Comparison of ENCODE assay signal across 16 cellular contexts in genomic region chr9:129198737-129199435, GRCh38. TPM values are rescaled to one million over a fixed set of nuclear protein-coding genes. Genes with fewer than 3 reads are reported as not detected.
DNase-seq lines count a peak whose midpoint lies in the region; ATAC-seq, FAIRE-seq and TF ChIP-seq lines count a peak whose summit lies in the region.
"Had no signal": no experiment of that assay in that cellular context is flagged by ENCODE, and none has a peak within 500 bp of the region (broad histone marks: within the 10 kb centered on the region; RNA-seq: fewer than 3 reads in every experiment).

No MANE protein-coding gene starts in this region.

- H3K27ac ChIP-seq in endothelial cell of umbilical vein (ENCODE audit: insufficient read depth, low read depth, low read length) (no peak overlapping the region), thoracic aorta (peak overlapping the region; percentile 15 to 49)

- H3K4me3 Mint-ChIP-seq in T-cell (no peak overlapping the region), nephron (peak overlapping the region in 1 of 3 experiments; percentile 13)
- H3K4me3 Mint-ChIP-seq: activated CD4-positive, alpha-beta T cell treated with anti-CD3 and anti-CD28 coated beads, Interleukin-2, amount 10 ng/mL, durations not matched to agents 7 days and 5 days; CD8-positive, alpha-beta T cell had no signal

- CTCF ChIA-PET in T-cell (lab: Charles Lee) = no interaction called here
- CTCF ChIA-PET in endothelial cell of umbilical vein (lab: Charles Lee) = interaction anchor here (1.0 to 1.6 kb wide), 6 partner anchors 15 to 262 kb away, joined by 3 to 5 read pairs (median 4); no protein-coding TSS in a partner anchor

- H3K27ac Mint-ChIP-seq in T-cell (peak overlapping the region; percentile 23 to 67), nephron (peak overlapping the region; percentile 18 to 92 (median 90))
- H3K27ac Mint-ChIP-seq: activated CD4-positive, alpha-beta T cell treated with anti-CD3 and anti-CD28 coated beads, Interleukin-2, amount 10 ng/mL, durations not matched to agents 7 days and 5 days; CD8-positive, alpha-beta T cell had no signal

- POLR2A ChIA-PET in T-cell (lab: Charles Lee) = no interaction called here
- POLR2A ChIA-PET in endothelial cell of umbilical vein (lab: Charles Lee) = interaction anchor here (1.7 kb wide), 1 partner anchor 21 kb away, joined by 12 read pairs; the partner anchor contains the start of gene IER5L

- H3K9me3 ChIP-seq in endothelial cell of umbilical vein (replicated peaks; ENCODE audit: control insufficient read depth, insufficient read depth, low read length) (no peaks in the 10 kb centered on the region), thoracic aorta (no peaks in the 10 kb centered on the region)

- H3K27me3 Mint-ChIP-seq in T-cell = peaks cover 7 to 27% of the 10 kb centered on the region in 2 donors
- H3K27me3 Mint-ChIP-seq in nephron (ENCODE audit: low read depth) = peaks cover 8% of the 10 kb centered on the region

- no peak for FAIRE-seq in endothelial cell of umbilical vein (lab: Jason Lieb, UNC)
- FAIRE-seq: colon, G401.6, GM18507 had no signal

- H3K27me3 ChIP-seq in endothelial cell of umbilical vein (ENCODE audit: control insufficient read depth in 2 of 2, insufficient read depth in 2 of 2, low read length in 2 of 2) = peaks cover 0 to 2% of the 10 kb centered on the region in 2 experiments
- no peaks in the 10 kb centered on the region for H3K27me3 ChIP-seq in thoracic aorta (replicated peaks; ENCODE audit: insufficient read depth)

- H3K36me3 Mint-ChIP-seq in T-cell = no peaks in the 10 kb centered on the region
- no peaks in the 10 kb centered on the region for H3K36me3 Mint-ChIP-seq in nephron (ENCODE audit: low read depth)
- H3K36me3 Mint-ChIP-seq: CD8-positive, alpha-beta T cell had no signal

- intact Hi-C loops in endothelial cell of umbilical vein (cut with micrococcal nuclease) = no loop called here

- ATAC-seq in T-cell (replicated peaks in 1 of 4) = no peak
- ATAC-seq in thoracic aorta (ENCODE audit: insufficient number of reproducible peaks, low FRiP score, low read depth) = no peak
- ATAC-seq: CD8-positive, alpha-beta T cell; PC-3 had no signal

- H3K4me1 Mint-ChIP-seq in T-cell (peaks cover 3 to 11% (median 9%) of the 10 kb centered on the region in 3 donors), nephron (peaks cover 18% of the 10 kb centered on the region)

- H2AFZ ChIP-seq in endothelial cell of umbilical vein (ENCODE audit: low read depth, low read length) = peak overlapping the region; percentile 63

- H3K36me3 ChIP-seq in endothelial cell of umbilical vein (ENCODE audit: control insufficient read depth in 2 of 2, extremely low read depth in 1 of 2, insufficient read depth in 2 of 2, low read length in 2 of 2) = no peaks in the 10 kb centered on the region
- no peaks in the 10 kb centered on the region for H3K36me3 ChIP-seq in thoracic aorta

- H3K4me1 ChIP-seq in endothelial cell of umbilical vein (ENCODE audit: control insufficient read depth, extremely low read depth, insufficient read depth, low read length) = peaks cover 6% of the 10 kb centered on the region
- peaks cover 3 to 16% of the 10 kb centered on the region in 2 donors for H3K4me1 ChIP-seq in thoracic aorta (ENCODE audit: control insufficient read depth in 1 of 2, low read depth in 2 of 2)

- H3K9me3 Mint-ChIP-seq in T-cell = no peaks in the 10 kb centered on the region
- H3K9me3 Mint-ChIP-seq in nephron = peaks cover 3% of the 10 kb centered on the region
- H3K9me3 Mint-ChIP-seq: activated CD4-positive, alpha-beta T cell treated with anti-CD3 and anti-CD28 coated beads, Interleukin-2, amount 10 ng/mL, durations not matched to agents 7 days and 5 days; CD8-positive, alpha-beta T cell had no signal

- H3K4me3 ChIP-seq in endothelial cell of umbilical vein (replicated peaks in 1 of 3; ENCODE audit: insufficient read depth in 1 of 3, low read depth in 1 of 3, low read length in 3 of 3) = no peak overlapping the region
- H3K4me3 ChIP-seq in thoracic aorta = peak overlapping the region; percentile 26

- TF ChIP-seq POLR2A in endothelial cell of umbilical vein (IDR thresholded peaks at IDR 0.05; ENCODE audit: low read depth, low read length) = no peak

- H3K9ac ChIP-seq in endothelial cell of umbilical vein (replicated peaks; ENCODE audit: extremely low read depth, insufficient read depth, low read length) = no peak overlapping the region

- dilution Hi-C loops in endothelial cell of umbilical vein (cut with MboI; ENCODE audit: extremely low pct_ligation_motif_present, low sequenced_read_pairs) = no loop called here

- peak overlapping the region; percentile 41 for H3K4me2 ChIP-seq in endothelial cell of umbilical vein (ENCODE audit: insufficient read depth, low read length)

- H3K9me1 ChIP-seq in endothelial cell of umbilical vein (replicated peaks; ENCODE audit: control insufficient read depth, extremely low read depth, insufficient read depth, low read length) = no peaks in the 10 kb centered on the region

- H4K20me1 ChIP-seq in endothelial cell of umbilical vein (replicated peaks; ENCODE audit: control insufficient read depth, extremely low read depth, insufficient read depth, low read length) = no peaks in the 10 kb centered on the region

- no TSS peak for BruUV-seq in endothelial cell of umbilical vein (replicated peaks; lab: Mats Ljungman, UMichigan)

- no peak for DNase-seq in T-cell
- DNase-seq in endothelial cell of umbilical vein (ENCODE audit: low read depth, low spot score) = no peak
- no peak for DNase-seq in thoracic aorta (ENCODE audit: low spot score)
- no peak for DNase-seq in NCI-H2196 treated with DMSO at 0.1 percent for 48 hours (lab: John Stamatoyannopoulos, UW; ENCODE audit: unreplicated experiment)
- no peak for DNase-seq in germinal center (ENCODE audit: low spot score)
- no peak for DNase-seq in NCI-H748 (lab: John Stamatoyannopoulos, UW; ENCODE audit: unreplicated experiment)
- DNase-seq in stimulated activated CD4-positive, alpha-beta T cell treated with anti-CD3 and anti-CD28 coated beads, Interleukin-12 subunit alpha, Interleukin-12 subunit beta, amount 100 ng/mL, for 4 hours = no peak
- DNase-seq: activated CD4-positive, alpha-beta T cell treated with anti-CD3 and anti-CD28 coated beads, Interleukin-2, amount 10 ng/mL, durations not matched to agents 7 days and 5 days; activated gamma-delta T cell treated with Interleukin-2 at 50 U/mL for 16 hours; CD8-positive, alpha-beta T cell; NCI-H345; PC-3 had no signal

- TF ChIP-seq CTCF in endothelial cell of umbilical vein (IDR thresholded peaks at IDR 0.05; ENCODE audit: extremely low read depth in 1 of 2, insufficient read depth in 1 of 2, low read depth in 1 of 2, low read length in 2 of 2) (no peak), nephron (IDR thresholded peaks at IDR 0.05; ENCODE audit: unreplicated experiment in 3 of 3) (no peak), thoracic aorta (IDR thresholded peaks at IDR 0.05) (no peak)

- H3K79me2 ChIP-seq in endothelial cell of umbilical vein (ENCODE audit: control insufficient read depth, insufficient read depth, low read length) = no peaks in the 10 kb centered on the region

TF ChIP-seq in endothelial cell of umbilical vein, 7 proteins besides CTCF, POLR2A, EP300 and RAD21:
- TF ChIP-seq, protein P1, sequence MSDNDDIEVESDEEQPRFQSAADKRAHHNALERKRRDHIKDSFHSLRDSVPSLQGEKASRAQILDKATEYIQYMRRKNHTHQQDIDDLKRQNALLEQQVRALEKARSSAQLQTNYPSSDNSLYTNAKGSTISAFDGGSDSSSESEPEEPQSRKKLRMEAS (IDR thresholded peaks at IDR 0.05; ENCODE audit: insufficient read depth, insufficient read length) = no peak
- no peak for TF ChIP-seq MYC (IDR thresholded peaks at IDR 0.05; ENCODE audit: low read depth, low read length)
- TF ChIP-seq GATA2 (IDR thresholded peaks at IDR 0.05; ENCODE audit: insufficient read depth, insufficient read length, low read depth, low read length) = no peak
- TF ChIP-seq FOS (IDR thresholded peaks at IDR 0.05; ENCODE audit: borderline replicate concordance, insufficient read depth, low read length) = no peak
- no peak for TF ChIP-seq JUN (IDR thresholded peaks at IDR 0.05; ENCODE audit: borderline replicate concordance, insufficient read depth, insufficient read length, low read depth)
- no peak for TF ChIP-seq EZH2 (IDR thresholded peaks at IDR 0.05; ENCODE audit: borderline replicate concordance, low read depth, low read length, severe bottlenecking)
- TF ChIP-seq POLR2AphosphoS5 (IDR thresholded peaks at IDR 0.05; ENCODE audit: insufficient read depth, low read depth, low read length) = no peak

RNA-seq across cellular contexts. Expression of gene IER5L, which starts 20.8 kb away (rescaled TPM):
- 1 to 10 TPM; 1.3 to 7.7 (median 6.7) TPM for total RNA-seq in T-cell
- total RNA-seq in endothelial cell of umbilical vein = 12.3 and 13.3 TPM in 2 replicates
- polyA plus RNA-seq in endothelial cell of umbilical vein = 5.3 and 9.2 TPM in 2 replicates
- 1.2 and 2.4 TPM in 2 replicates for polyA plus RNA-seq in endothelial cell of umbilical vein (2011; cell fraction: cytosol; rRNA removed)
- polyA plus RNA-seq in endothelial cell of umbilical vein (2011; cell fraction: nucleus; rRNA removed) = 1.7 and 1.8 TPM in 2 replicates
- polyA plus RNA-seq in endothelial cell of umbilical vein (2012) = 1.8 and 3.9 TPM in 2 replicates
- polyA minus RNA-seq in endothelial cell of umbilical vein = 2.7 and 3.1 TPM in 2 replicates
- polyA minus RNA-seq in endothelial cell of umbilical vein (2011; cell fraction: cytosol; rRNA and poly(A)+ RNA removed) = 51.2 TPM
- 1.6 and 5.1 TPM in 2 replicates for polyA minus RNA-seq in endothelial cell of umbilical vein (2011; cell fraction: nucleus; rRNA and poly(A)+ RNA removed)
- 10 to 100 TPM; 65.4 to 81.2 TPM for total RNA-seq in thoracic aorta
